1 cellular context compared by ENCODE assay signal in the genomic region with DNA sequence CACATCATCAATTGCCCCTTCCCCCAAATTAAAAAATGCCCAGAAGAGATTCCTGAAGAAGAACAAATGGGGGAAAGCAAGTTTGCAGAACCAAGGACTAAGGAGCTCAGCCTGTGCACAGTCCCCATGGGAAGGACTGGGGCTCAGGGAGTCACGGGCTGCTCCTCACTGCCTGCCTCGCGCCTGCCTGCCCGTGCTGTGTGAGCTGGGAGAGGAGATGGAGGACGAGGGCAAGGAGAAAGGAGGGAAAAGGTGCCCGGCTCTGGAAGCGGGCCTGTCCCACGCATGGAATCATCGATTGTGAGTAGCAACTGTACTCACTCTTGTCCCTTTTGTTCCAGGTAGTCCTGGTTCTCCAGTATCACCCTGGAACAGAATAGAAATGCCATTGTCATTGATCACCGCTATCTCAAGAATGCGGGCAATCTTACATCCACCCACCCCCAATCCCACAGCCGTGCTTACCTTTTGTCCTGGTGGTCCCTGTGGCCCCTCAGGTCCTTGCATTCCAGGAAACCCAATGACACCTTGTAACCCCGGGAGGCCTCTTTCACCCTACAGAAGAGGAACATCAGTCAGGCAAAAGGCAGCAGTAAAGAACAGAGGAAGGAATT.
TF ChIP-seq lines count a peak whose summit lies in the region.

No MANE protein-coding gene starts in this region.

TF ChIP-seq in IMR-90, 13 proteins besides CTCF, POLR2A, EP300 and RAD21:
- TF ChIP-seq, protein P1, sequence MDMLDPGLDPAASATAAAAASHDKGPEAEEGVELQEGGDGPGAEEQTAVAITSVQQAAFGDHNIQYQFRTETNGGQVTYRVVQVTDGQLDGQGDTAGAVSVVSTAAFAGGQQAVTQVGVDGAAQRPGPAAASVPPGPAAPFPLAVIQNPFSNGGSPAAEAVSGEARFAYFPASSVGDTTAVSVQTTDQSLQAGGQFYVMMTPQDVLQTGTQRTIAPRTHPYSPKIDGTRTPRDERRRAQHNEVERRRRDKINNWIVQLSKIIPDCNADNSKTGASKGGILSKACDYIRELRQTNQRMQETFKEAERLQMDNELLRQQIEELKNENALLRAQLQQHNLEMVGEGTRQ (IDR thresholded peaks at IDR 0.05; ENCODE audit: low read depth, low read length): no peak
- TF ChIP-seq, protein P2, sequence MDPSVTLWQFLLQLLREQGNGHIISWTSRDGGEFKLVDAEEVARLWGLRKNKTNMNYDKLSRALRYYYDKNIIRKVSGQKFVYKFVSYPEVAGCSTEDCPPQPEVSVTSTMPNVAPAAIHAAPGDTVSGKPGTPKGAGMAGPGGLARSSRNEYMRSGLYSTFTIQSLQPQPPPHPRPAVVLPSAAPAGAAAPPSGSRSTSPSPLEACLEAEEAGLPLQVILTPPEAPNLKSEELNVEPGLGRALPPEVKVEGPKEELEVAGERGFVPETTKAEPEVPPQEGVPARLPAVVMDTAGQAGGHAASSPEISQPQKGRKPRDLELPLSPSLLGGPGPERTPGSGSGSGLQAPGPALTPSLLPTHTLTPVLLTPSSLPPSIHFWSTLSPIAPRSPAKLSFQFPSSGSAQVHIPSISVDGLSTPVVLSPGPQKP (IDR thresholded peaks at IDR 0.05; ENCODE audit: borderline replicate concordance, low read depth, low read length): no peak
- no peak for TF ChIP-seq FOS (IDR thresholded peaks at IDR 0.05; ENCODE audit: low read depth, low read length)
- TF ChIP-seq MAZ (IDR thresholded peaks at IDR 0.05; ENCODE audit: borderline replicate concordance, low read depth, low read length): no peak
- TF ChIP-seq MAFK (IDR thresholded peaks at IDR 0.05; ENCODE audit: low read depth, low read length): no peak
